25 cellular contexts compared by ENCODE assay signal in the genomic region with DNA sequence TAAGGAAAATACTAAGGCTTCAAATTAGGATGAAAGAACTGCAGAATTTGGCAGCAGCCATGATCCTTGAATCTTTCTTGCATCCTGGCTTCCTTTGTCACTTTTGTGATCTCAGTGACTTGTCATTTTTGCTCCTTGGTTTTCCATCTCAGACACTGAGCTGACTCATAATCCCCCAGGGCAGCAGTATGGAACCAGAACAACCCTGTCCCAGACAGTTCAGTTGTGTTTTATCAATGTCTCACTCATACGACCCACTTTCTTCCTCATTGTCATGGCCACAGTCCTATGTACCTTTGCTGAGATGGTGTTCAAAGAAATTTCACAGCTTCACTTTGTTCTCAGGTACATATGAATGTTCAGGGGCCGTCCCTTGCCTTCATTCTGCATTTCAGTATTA.
DNase-seq lines count a peak whose midpoint lies in the region; ATAC-seq and TF ChIP-seq lines count a peak whose summit lies in the region.
"Had no signal": no experiment of that assay in that cellular context is flagged by ENCODE, and none has a peak within 500 bp of the region (broad histone marks: within the 10 kb centered on the region; RNA-seq: fewer than 3 reads in every experiment).

No MANE protein-coding gene starts in this region.

- H3K36me3 ChIP-seq in mammary epithelial cell (ENCODE audit: insufficient read depth, low read length) (no peaks in the 10 kb centered on the region), mesendoderm (ENCODE audit: control insufficient read depth, insufficient read depth, low read length) (no peaks in the 10 kb centered on the region)
- H3K36me3 ChIP-seq: neural progenitor cell, right atrium auricular region, stomach had no signal

- H3K9ac ChIP-seq in mammary epithelial cell (ENCODE audit: insufficient read depth, low read length) (no peak overlapping the region), mesendoderm (ENCODE audit: low read length) (no peak overlapping the region)
- H3K9ac ChIP-seq: neural progenitor cell had no signal

- no peaks in the 10 kb centered on the region for H4K20me1 ChIP-seq in mammary epithelial cell (ENCODE audit: insufficient read depth, low read length)

- no peak overlapping the region for H2AK5ac ChIP-seq in mesendoderm (ENCODE audit: low read length)

- no peak overlapping the region for H3K23ac ChIP-seq in mesendoderm (ENCODE audit: low read length)

- no peak overlapping the region for H3K4ac ChIP-seq in mesendoderm (ENCODE audit: low read depth, low read length)

- H3K27me3 ChIP-seq in mammary epithelial cell (ENCODE audit: insufficient read depth, low read length) (no peaks in the 10 kb centered on the region), mesendoderm (ENCODE audit: insufficient read depth, low read length, poor library complexity) (no peaks in the 10 kb centered on the region)
- H3K27me3 ChIP-seq: dorsolateral prefrontal cortex, neural progenitor cell, right atrium auricular region, stomach had no signal

- ATAC-seq in HG02884 (IDR thresholded peaks at IDR 0.05; ENCODE audit: unreplicated experiment) (no peak), GM18858 (IDR thresholded peaks at IDR 0.05; ENCODE audit: unreplicated experiment) (no peak), HG02642 (IDR thresholded peaks at IDR 0.05; ENCODE audit: poor library complexity, unreplicated experiment) (no peak)
- ATAC-seq: HepG2, left lobe of liver had no signal

- no peak overlapping the region for H3K56ac ChIP-seq in mesendoderm (ENCODE audit: low read length)

- no peak for TF ChIP-seq CTCF in mammary epithelial cell (conservative IDR thresholded peaks at IDR 0.05 in 1 of 2, IDR thresholded peaks at IDR 0.05 in 1 of 2; ENCODE audit: extremely low read depth in 1 of 2, insufficient read depth in 1 of 2, low read depth in 1 of 2, low read length in 2 of 2)

- WGBS in mammary epithelial cell (ENCODE audit: low coverage, missing lambda C conversion rate): 46% methylated on average over 2 of the region's 2 CpGs
- no CpG with 5 or more reads among the region's 2 CpGs for WGBS in mesendoderm (ENCODE audit: extremely low coverage, insufficient coverage, low lambda C conversion rate)

- intact Hi-C loops in mammary epithelial cell (cut with micrococcal nuclease): no loop called here

- no TSS peak for BruUV-seq in mammary epithelial cell (replicated peaks; lab: Mats Ljungman, UMichigan)

- no peak overlapping the region for H4K5ac ChIP-seq in mesendoderm (ENCODE audit: low read length)

- no peak overlapping the region for H3K27ac ChIP-seq in mammary epithelial cell (ENCODE audit: insufficient read depth, low read depth, low read length)
- no peak overlapping the region for H3K27ac ChIP-seq in mesendoderm (ENCODE audit: low read depth, low read length)
- H3K27ac ChIP-seq: dorsolateral prefrontal cortex, neural progenitor cell, right atrium auricular region, stomach had no signal

- in situ Hi-C loops in Caki2 (cut with HindIII; ENCODE audit: low pct_unique_long_range_greater_than_20kb, low sequenced_read_pairs) (no loop called here), mammary epithelial cell (cut with MboI; ENCODE audit: low sequenced_read_pairs in 2 of 2) (no loop called here)

- H3K18ac ChIP-seq in mesendoderm (ENCODE audit: low read length): peak overlapping the region; percentile 11

- H2BK15ac ChIP-seq in mesendoderm (replicated peaks; ENCODE audit: low read depth): no peak overlapping the region

- H2AFZ ChIP-seq in mammary epithelial cell (ENCODE audit: low read depth, low read length): no peak overlapping the region

- H3K79me2 ChIP-seq in mammary epithelial cell (ENCODE audit: insufficient read depth, low read length) (no peaks in the 10 kb centered on the region), mesendoderm (ENCODE audit: control insufficient read depth, insufficient read depth, low read length) (no peaks in the 10 kb centered on the region)

- dilution Hi-C loops in mammary epithelial cell (cut with HindIII; ENCODE audit: low sequenced_read_pairs): no loop called here

- no peak overlapping the region for H3K4me3 ChIP-seq in mammary epithelial cell (replicated peaks in 1 of 3; ENCODE audit: insufficient read depth in 1 of 3, low read depth in 2 of 3, low read length in 3 of 3)
- H3K4me3 ChIP-seq in mesendoderm (ENCODE audit: low read length): no peak overlapping the region
- H3K4me3 ChIP-seq: dorsolateral prefrontal cortex, neural progenitor cell, right atrium auricular region, stomach had no signal

- DNase-seq in Caki2 (ENCODE audit: low read depth) (peak; percentile 44), HK-2 (ENCODE audit: unreplicated experiment) (peak; percentile 37), mammary epithelial cell (peak; percentile 57), mesendoderm (no peak), occipital lobe (lab: John Stamatoyannopoulos, UW) (no peak)
- DNase-seq: activated CD4-positive, alpha-beta memory T cell treated with anti-CD3 and anti-CD28 coated beads, Interleukin-2, amount 10 ng/mL, durations not matched to agents 7 days and 5 days; activated CD8-positive, alpha-beta memory T cell treated with anti-CD3 and anti-CD28 coated beads, Interleukin-2, amount 50 U/mL, for 48 hours; activated naive CD4-positive, alpha-beta T cell treated with Interleukin-2 at 50 U/mL for 16 hours; CD4-positive, CD25-positive, alpha-beta regulatory T cell; dorsolateral prefrontal cortex; hippocampal formation; MV-4-11; NCI-H1436; NCI-H2081 treated with DMSO at 0.1 percent for 48 hours; NCI-H774; stimulated activated CD4-positive, alpha-beta T cell treated with anti-CD3 and anti-CD28 coated beads, Interleukin-2, amount 100 ng/mL, for 24 hours; stimulated activated CD8-positive, alpha-beta memory T cell treated with anti-CD3 and anti-CD28 coated beads, Interleukin-4, amount 100 ng/mL, for 48 hours; stomach had no signal

- H4K8ac ChIP-seq in mesendoderm (ENCODE audit: low read depth, low read length): no peak overlapping the region

- H2BK120ac ChIP-seq in mesendoderm (ENCODE audit: low read depth, low read length): no peak overlapping the region

- H3K79me1 ChIP-seq in mesendoderm (ENCODE audit: low read length): no peaks in the 10 kb centered on the region

- peaks cover 12% of the 10 kb centered on the region for H3K4me1 ChIP-seq in mammary epithelial cell (ENCODE audit: insufficient read depth, low read length)
- H3K4me1 ChIP-seq in mesendoderm (ENCODE audit: control insufficient read depth, low read depth, low read length): no peaks in the 10 kb centered on the region
- H3K4me1 ChIP-seq: right atrium auricular region, stomach had no signal

- H2BK5ac ChIP-seq in mesendoderm (ENCODE audit: low read length): no peak overlapping the region

- no peak overlapping the region for H3K4me2 ChIP-seq in mammary epithelial cell (ENCODE audit: insufficient read depth, low read depth, low read length)
- H3K4me2 ChIP-seq in mesendoderm (ENCODE audit: low read length): no peak overlapping the region
- H3K4me2 ChIP-seq: neural progenitor cell had no signal

- CTCF ChIA-PET in mammary epithelial cell (lab: Charles Lee; ENCODE audit: low non-redundant PET): no interaction called here

- no peaks in the 10 kb centered on the region for H3K9me3 ChIP-seq in mammary epithelial cell (replicated peaks; ENCODE audit: insufficient read depth, low read length)
- H3K9me3 ChIP-seq: right atrium auricular region, stomach had no signal

Comparison
In these comparisons a context has a peak if more than half of its experiments do, and no peak if none do; other contexts are left out.
1. DNase-seq: peak in Caki2 (single experiment), HK-2 (single experiment) and mammary epithelial cell (single experiment); none in mesendoderm (single experiment) and occipital lobe (single experiment).